ENCODE assay signal across 18 cellular contexts in the genomic region with DNA sequence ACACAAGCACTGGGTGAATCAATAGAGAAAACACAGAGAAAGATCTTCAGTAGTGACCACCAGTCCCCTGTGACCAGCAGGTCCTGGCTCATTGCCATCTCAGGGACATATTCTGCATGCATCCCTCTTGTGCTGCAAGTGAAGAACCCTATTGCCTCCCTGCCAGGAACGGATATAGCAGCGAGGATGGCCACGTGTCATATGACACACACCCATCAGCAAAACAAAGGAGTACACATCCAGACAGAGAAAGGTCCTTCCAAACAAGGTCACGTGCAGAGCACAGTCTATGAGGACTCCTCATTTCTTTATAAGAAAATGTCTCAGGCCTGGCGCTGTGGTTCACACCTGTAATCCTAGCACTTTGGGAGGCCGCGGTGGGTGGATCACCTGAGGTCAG.
"Had no signal": no experiment of that assay in that cellular context is flagged by ENCODE, and none has a peak within 500 bp of the region (broad histone marks: within the 10 kb centered on the region; RNA-seq: fewer than 3 reads in every experiment).

No MANE protein-coding gene starts in this region.

- H3K4me1 ChIP-seq: heart left ventricle, sigmoid colon had no signal

- H3K36me3 ChIP-seq: heart left ventricle, sigmoid colon had no signal

- DNase-seq: effector memory CD4-positive, alpha-beta T cell; heart left ventricle; hippocampal formation; kidney glomerular epithelial cell; mammary epithelial cell; mucosa of descending colon; naive thymus-derived CD8-positive, alpha-beta T cell; posterior cingulate gyrus; sigmoid colon; stimulated activated CD4-positive, alpha-beta T cell treated with anti-CD3 and anti-CD28 coated beads, Interleukin-2, amount 100 ng/mL, for 24 hours; stimulated activated CD4-positive, alpha-beta T cell treated with anti-CD3 and anti-CD28 coated beads, Interleukin-4, amount 100 ng/mL, for 4 hours; stimulated activated naive CD4-positive, alpha-beta T cell; trophoblast cell had no signal

- H3K27ac ChIP-seq: heart left ventricle, sigmoid colon, skin epidermis had no signal

- H3K27me3 ChIP-seq: heart left ventricle, sigmoid colon had no signal

- ATAC-seq: esophagus mucosa; heart left ventricle; mucosa of descending colon; naive thymus-derived CD8-positive, alpha-beta T cell had no signal

- H3K4me3 ChIP-seq: heart left ventricle, mucosa of descending colon, sigmoid colon, skin epidermis had no signal

- FAIRE-seq: endometrium, frontal cortex, islet of Langerhans had no signal
